In the genomic region with DNA sequence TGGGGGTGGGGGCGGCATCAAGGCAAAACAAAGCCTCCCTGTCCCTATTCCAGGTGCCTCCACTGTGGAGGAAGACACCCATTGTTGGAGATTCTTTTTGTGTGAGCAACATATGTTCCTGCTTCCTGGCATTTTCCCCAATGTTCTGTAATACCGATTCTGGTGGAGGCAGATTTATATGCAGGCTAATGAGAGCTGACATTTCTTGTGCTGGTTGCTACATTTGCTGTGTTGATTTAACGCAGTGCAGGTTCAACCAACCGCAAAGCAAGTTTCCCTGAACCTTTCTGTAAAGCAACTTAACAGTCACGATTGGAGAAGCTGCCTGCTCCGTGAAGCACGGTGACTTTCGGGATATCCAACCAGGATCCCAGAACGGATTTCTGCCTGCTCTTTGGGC, we compare ENCODE assay signal across 14 cellular contexts.
DNase-seq lines count a peak whose midpoint lies in the region; FAIRE-seq and TF ChIP-seq lines count a peak whose summit lies in the region.
"Had no signal": no experiment of that assay in that cellular context is flagged by ENCODE, and none has a peak within 500 bp of the region (broad histone marks: within the 10 kb centered on the region; RNA-seq: fewer than 3 reads in every experiment).

No MANE protein-coding gene starts in this region.

- no peak for TF ChIP-seq CTCF in AG04449 (IDR thresholded peaks at IDR 0.05; ENCODE audit: insufficient read depth, low read length, missing control alignments)
- no peak for TF ChIP-seq CTCF in astrocyte (IDR thresholded peaks at IDR 0.05; ENCODE audit: insufficient read depth, low read depth, low read length)
- no peak for TF ChIP-seq CTCF in hepatocyte (IDR thresholded peaks at IDR 0.05; ENCODE audit: poor library complexity)
- no peak for TF ChIP-seq CTCF in tibial artery (IDR thresholded peaks at IDR 0.05)

- H3K9me3 Mint-ChIP-seq in astrocyte (ENCODE audit: unreplicated experiment) = no peaks in the 10 kb centered on the region
- H3K9me3 Mint-ChIP-seq: stimulated activated memory B cell treated with anti-CD40 and anti-IgM and Interleukin-4, amounts not matched to agents 10 μg/mL and 1 μg/mL and 100 μg/mL, for 72 hours had no signal

- peaks cover 9% of the 10 kb centered on the region for H3K27me3 ChIP-seq in astrocyte (ENCODE audit: insufficient read depth, low read length)
- H3K27me3 ChIP-seq in hepatocyte = peaks cover 9% of the 10 kb centered on the region
- peaks cover 0 to 20% of the 10 kb centered on the region in 2 donors for H3K27me3 ChIP-seq in tibial artery

- no peaks in the 10 kb centered on the region for H3K36me3 Mint-ChIP-seq in astrocyte (ENCODE audit: low read depth, unreplicated experiment)
- H3K36me3 Mint-ChIP-seq: activated naive CD4-positive, alpha-beta T cell treated with anti-CD3 and anti-CD28 coated beads, Interleukin-2, amount 10 ng/mL, durations not matched to agents 7 days and 5 days; stimulated activated memory B cell treated with anti-CD40 and anti-IgM and Interleukin-4, amounts not matched to agents 10 μg/mL and 1 μg/mL and 100 μg/mL, for 72 hours had no signal

- H3K27ac ChIP-seq in astrocyte (ENCODE audit: low read depth, low read length) = no peak overlapping the region
- no peak overlapping the region for H3K27ac ChIP-seq in hepatocyte
- H3K27ac ChIP-seq in tibial artery = no peak overlapping the region
- H3K27ac ChIP-seq: BLaER1 treated with 17β-estradiol and CSF1 and Interleukin-3, amounts not matched to agents 10 nM and 100 nM had no signal

- H3K27me3 Mint-ChIP-seq in astrocyte (ENCODE audit: low read depth, unreplicated experiment) = peaks cover 11% of the 10 kb centered on the region
- H3K27me3 Mint-ChIP-seq: activated naive CD4-positive, alpha-beta T cell treated with anti-CD3 and anti-CD28 coated beads, Interleukin-2, amount 10 ng/mL, durations not matched to agents 7 days and 5 days had no signal

- FAIRE-seq in astrocyte (lab: Jason Lieb, UNC) = no peak

- intact Hi-C loops in tibial artery (cut with DNase I; ENCODE audit: low total_unique reads) = no loop called here

- H3K9ac ChIP-seq in astrocyte (ENCODE audit: low read length) = no peak overlapping the region
- H3K9ac ChIP-seq: BLaER1 treated with 17β-estradiol and CSF1 and Interleukin-3, amounts not matched to agents 10 nM and 100 nM had no signal

- WGBS in hepatocyte (ENCODE audit: low lambda C conversion rate, missing lambda C conversion rate) = 38% methylated on average over 9 of the region's 9 CpGs

- H3K4me1 Mint-ChIP-seq in astrocyte (ENCODE audit: low read depth, unreplicated experiment) = peaks cover 24% of the 10 kb centered on the region
- H3K4me1 Mint-ChIP-seq: activated naive CD4-positive, alpha-beta T cell treated with anti-CD3 and anti-CD28 coated beads, Interleukin-2, amount 10 ng/mL, durations not matched to agents 7 days and 5 days; stimulated activated memory B cell treated with anti-CD40 and anti-IgM and Interleukin-4, amounts not matched to agents 10 μg/mL and 1 μg/mL and 100 μg/mL, for 72 hours had no signal

- CTCF ChIA-PET in AG04449 (lab: Yijun Ruan, JAX) = no interaction called here

- H3K9me2 ChIP-seq in hepatocyte (replicated peaks; ENCODE audit: insufficient read depth) = no peaks in the 10 kb centered on the region

- H4K20me1 ChIP-seq in astrocyte (ENCODE audit: insufficient read depth, low read length) (no peaks in the 10 kb centered on the region), hepatocyte (ENCODE audit: insufficient read depth, poor library complexity, severe bottlenecking) (no peaks in the 10 kb centered on the region)
- H4K20me1 ChIP-seq: BLaER1 treated with 17β-estradiol and CSF1 and Interleukin-3, amounts not matched to agents 10 nM and 100 nM had no signal

- H3K4me2 ChIP-seq in astrocyte (ENCODE audit: low read length) (peak overlapping the region; percentile 45), hepatocyte (peak overlapping the region; percentile 5)

- no peak overlapping the region for H3K27ac Mint-ChIP-seq in astrocyte (ENCODE audit: unreplicated experiment)
- H3K27ac Mint-ChIP-seq: activated naive CD4-positive, alpha-beta T cell treated with anti-CD3 and anti-CD28 coated beads, Interleukin-2, amount 10 ng/mL, durations not matched to agents 7 days and 5 days; stimulated activated memory B cell treated with anti-CD40 and anti-IgM and Interleukin-4, amounts not matched to agents 10 μg/mL and 1 μg/mL and 100 μg/mL, for 72 hours had no signal

- POLR2A ChIA-PET in AG04449 (lab: Yijun Ruan, JAX) = no interaction called here

- no peak overlapping the region for H2AFZ ChIP-seq in astrocyte (ENCODE audit: low read depth, low read length)
- no peak overlapping the region for H2AFZ ChIP-seq in hepatocyte

- H3K4me3 Mint-ChIP-seq in astrocyte (ENCODE audit: unreplicated experiment) = no peak overlapping the region
- H3K4me3 Mint-ChIP-seq: activated naive CD4-positive, alpha-beta T cell treated with anti-CD3 and anti-CD28 coated beads, Interleukin-2, amount 10 ng/mL, durations not matched to agents 7 days and 5 days; stimulated activated memory B cell treated with anti-CD40 and anti-IgM and Interleukin-4, amounts not matched to agents 10 μg/mL and 1 μg/mL and 100 μg/mL, for 72 hours had no signal

- no peaks in the 10 kb centered on the region for H3K9me3 ChIP-seq in astrocyte (ENCODE audit: insufficient read depth, low read depth, low read length)
- H3K9me3 ChIP-seq in hepatocyte (ENCODE audit: low read depth) = no peaks in the 10 kb centered on the region
- no peaks in the 10 kb centered on the region for H3K9me3 ChIP-seq in tibial artery
- H3K9me3 ChIP-seq: BLaER1 treated with 17β-estradiol and CSF1 and Interleukin-3, amounts not matched to agents 10 nM and 100 nM had no signal

- DNase-seq in AG04449 (ENCODE audit: low read depth, low spot score) (peak; percentile 24), GM04503 (ENCODE audit: low read depth) (peak; percentile 50), astrocyte (ENCODE audit: low read depth) (peak; percentile 89), hepatocyte (ENCODE audit: low spot score) (peak; percentile 27), putamen (ENCODE audit: low spot score) (no peak), tibial artery (no peak), HUDEP-2 (lab: John Stamatoyannopoulos, UW; ENCODE audit: unreplicated experiment in 76 of 76) (no peak), CD1c-positive myeloid dendritic cell (ENCODE audit: extremely low spot score) (no peak)
- DNase-seq: activated naive CD4-positive, alpha-beta T cell treated with anti-CD3 and anti-CD28 coated beads, Interleukin-2, amount 10 ng/mL, durations not matched to agents 7 days and 5 days; mesendoderm; NCI-H1930; T-helper 2 cell had no signal

- H3K79me2 ChIP-seq in astrocyte (ENCODE audit: insufficient read depth, low read length) (no peaks in the 10 kb centered on the region), hepatocyte (no peaks in the 10 kb centered on the region)

- H3K4me1 ChIP-seq in astrocyte (ENCODE audit: insufficient read depth, low read length) = peaks cover 21% of the 10 kb centered on the region
- H3K4me1 ChIP-seq in hepatocyte (ENCODE audit: insufficient read depth) = no peaks in the 10 kb centered on the region
- H3K4me1 ChIP-seq in tibial artery = no peaks in the 10 kb centered on the region

- no peak overlapping the region; the same call in 1 of the 2 replicates for H3K4me3 ChIP-seq in AG04449 (ENCODE audit: low read depth, low read length)
- H3K4me3 ChIP-seq in astrocyte (ENCODE audit: insufficient read depth, low read depth, low read length) = no peak overlapping the region
- no peak overlapping the region for H3K4me3 ChIP-seq in hepatocyte
- no peak overlapping the region for H3K4me3 ChIP-seq in tibial artery
- H3K4me3 ChIP-seq: BLaER1 treated with 17β-estradiol and CSF1 and Interleukin-3, amounts not matched to agents 10 nM and 100 nM had no signal

- H3K36me3 ChIP-seq in astrocyte (ENCODE audit: insufficient read depth, low read length) = no peaks in the 10 kb centered on the region
- no peaks in the 10 kb centered on the region for H3K36me3 ChIP-seq in hepatocyte (replicated peaks; ENCODE audit: insufficient read depth, low read depth)
- H3K36me3 ChIP-seq in tibial artery = no peaks in the 10 kb centered on the region
- H3K36me3 ChIP-seq: BLaER1 treated with 17β-estradiol and CSF1 and Interleukin-3, amounts not matched to agents 10 nM and 100 nM had no signal

Comparison
In these comparisons a context has a peak if more than half of its experiments do, and no peak if none do; other contexts are left out.
1. DNase-seq: peak in AG04449 (single experiment), GM04503 (single experiment), astrocyte (single experiment) and hepatocyte (single experiment); none in putamen (single experiment), tibial artery (0 of 2), HUDEP-2 (0 of 76) and CD1c-positive myeloid dendritic cell (single experiment).